16 cellular contexts compared by ENCODE assay signal in the genomic region with DNA sequence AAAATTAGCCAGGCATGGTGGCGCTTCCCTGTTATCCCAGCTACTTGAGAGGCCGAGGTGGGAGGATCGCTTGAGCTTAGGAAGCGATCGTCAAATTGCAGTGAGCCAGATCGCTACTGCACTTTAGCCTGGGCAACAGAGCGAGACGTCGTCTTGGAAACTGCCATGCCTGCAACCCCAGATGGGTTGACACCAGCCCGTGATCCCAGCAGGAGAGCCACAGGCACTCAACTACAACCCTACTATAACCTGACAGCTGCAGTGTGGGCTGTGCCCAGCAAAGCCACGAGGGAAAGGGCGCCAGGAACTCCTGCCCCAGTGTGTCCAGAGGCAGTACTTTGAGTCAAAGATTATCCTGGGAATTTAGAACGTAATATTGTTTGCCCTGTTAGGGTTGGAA.
"Had no signal": no experiment of that assay in that cellular context is flagged by ENCODE, and none has a peak within 500 bp of the region (broad histone marks: within the 10 kb centered on the region; RNA-seq: fewer than 3 reads in every experiment).

No MANE protein-coding gene starts in this region.

- H3K4me3 ChIP-seq: esophagus squamous epithelium, smooth muscle cell, transverse colon had no signal

- H3K9me3 ChIP-seq: esophagus squamous epithelium, transverse colon had no signal

- H3K27ac ChIP-seq: esophagus squamous epithelium, transverse colon had no signal

- H3K4me1 ChIP-seq: esophagus squamous epithelium, transverse colon had no signal

- H3K4me2 ChIP-seq: smooth muscle cell had no signal

- DNase-seq: activated naive CD4-positive, alpha-beta T cell treated with anti-CD3 and anti-CD28 coated beads for 36 hours; activated naive CD8-positive, alpha-beta T cell treated with anti-CD3 and anti-CD28 coated beads, Interleukin-2, amount 50 U/mL, for 24 hours; aorta; cortex of kidney; effector CD4-positive, alpha-beta T cell; esophagus squamous epithelium; hippocampal formation; kidney; left ventricle myocardium superior; right cardiac atrium; stimulated activated CD4-positive, alpha-beta T cell treated with anti-CD3 and anti-CD28 coated beads, Interleukin-4, amount 100 ng/mL, for 4 hours; stimulated activated CD8-positive, alpha-beta memory T cell treated with anti-CD3 and anti-CD28 coated beads, Interleukin-4, amount 100 ng/mL, for 48 hours; stimulated activated naive CD4-positive, alpha-beta T cell treated with Interleukin-2 at 50 U/mL for 16 hours; transverse colon had no signal

- ATAC-seq: activated CD4-positive, CD25-positive, alpha-beta regulatory T cell treated with anti-CD3 and anti-CD28 coated beads, Interleukin-2, amount 50 U/mL, for 24 hours; activated naive CD8-positive, alpha-beta T cell treated with anti-CD3 and anti-CD28 coated beads, Interleukin-2, amount 50 U/mL, for 24 hours; left ventricle myocardium superior; right cardiac atrium had no signal

- H3K27me3 ChIP-seq: esophagus squamous epithelium, transverse colon had no signal
